In the genomic region with DNA sequence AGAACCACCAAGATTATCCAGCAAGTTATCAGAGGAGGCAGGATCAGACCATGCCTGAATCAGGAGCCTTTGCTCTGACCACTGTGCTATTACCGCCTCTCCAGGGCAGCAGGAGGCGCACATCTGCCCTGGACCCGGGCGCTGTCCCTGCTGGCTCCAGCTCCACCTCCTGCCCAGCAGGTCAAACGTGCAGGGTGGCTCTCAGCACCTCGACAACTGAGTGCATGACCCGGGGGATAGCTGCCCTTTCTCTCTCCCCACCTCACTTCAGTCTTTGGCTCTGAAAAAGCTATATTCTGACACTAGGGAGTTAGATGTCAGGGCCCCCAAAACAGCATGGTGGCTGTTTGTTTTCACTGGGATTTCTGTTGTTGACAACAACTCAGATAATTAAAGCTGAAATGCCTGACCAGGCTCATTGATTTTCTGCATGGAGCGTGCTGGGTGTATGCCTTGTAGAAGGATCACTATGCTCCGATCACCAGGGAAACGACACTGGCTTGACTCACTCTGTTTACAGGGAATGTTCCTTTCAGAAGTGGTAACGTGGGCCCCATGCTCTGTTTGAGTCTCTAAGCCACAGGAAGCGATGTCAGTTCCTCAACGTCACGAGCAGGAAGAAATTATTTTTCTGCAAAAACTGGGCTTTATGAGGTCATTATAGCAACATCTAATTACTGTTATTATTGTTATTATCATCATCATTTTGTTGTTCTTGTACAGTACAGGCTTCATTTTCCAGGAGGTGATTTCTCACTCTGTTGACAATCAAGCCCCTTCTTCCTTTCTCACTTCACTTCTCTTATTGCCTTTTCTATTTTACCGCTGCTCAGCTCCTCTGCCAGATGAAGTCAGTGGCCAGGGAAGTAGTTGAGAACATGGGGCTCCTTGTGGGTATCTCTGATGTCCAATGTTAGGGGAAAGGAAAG, we compare ENCODE assay signal across 1 cellular context.
A peak's percentile ranks its signal among the peaks of the same experiment; 100 is the strongest.
TF ChIP-seq lines count a peak whose summit lies in the region.

No MANE protein-coding gene starts in this region.

TF ChIP-seq in HepG2, 621 proteins besides CTCF, POLR2A, EP300 and RAD21 (continued from another document and continues in another):
- TF ChIP-seq, protein P1, sequence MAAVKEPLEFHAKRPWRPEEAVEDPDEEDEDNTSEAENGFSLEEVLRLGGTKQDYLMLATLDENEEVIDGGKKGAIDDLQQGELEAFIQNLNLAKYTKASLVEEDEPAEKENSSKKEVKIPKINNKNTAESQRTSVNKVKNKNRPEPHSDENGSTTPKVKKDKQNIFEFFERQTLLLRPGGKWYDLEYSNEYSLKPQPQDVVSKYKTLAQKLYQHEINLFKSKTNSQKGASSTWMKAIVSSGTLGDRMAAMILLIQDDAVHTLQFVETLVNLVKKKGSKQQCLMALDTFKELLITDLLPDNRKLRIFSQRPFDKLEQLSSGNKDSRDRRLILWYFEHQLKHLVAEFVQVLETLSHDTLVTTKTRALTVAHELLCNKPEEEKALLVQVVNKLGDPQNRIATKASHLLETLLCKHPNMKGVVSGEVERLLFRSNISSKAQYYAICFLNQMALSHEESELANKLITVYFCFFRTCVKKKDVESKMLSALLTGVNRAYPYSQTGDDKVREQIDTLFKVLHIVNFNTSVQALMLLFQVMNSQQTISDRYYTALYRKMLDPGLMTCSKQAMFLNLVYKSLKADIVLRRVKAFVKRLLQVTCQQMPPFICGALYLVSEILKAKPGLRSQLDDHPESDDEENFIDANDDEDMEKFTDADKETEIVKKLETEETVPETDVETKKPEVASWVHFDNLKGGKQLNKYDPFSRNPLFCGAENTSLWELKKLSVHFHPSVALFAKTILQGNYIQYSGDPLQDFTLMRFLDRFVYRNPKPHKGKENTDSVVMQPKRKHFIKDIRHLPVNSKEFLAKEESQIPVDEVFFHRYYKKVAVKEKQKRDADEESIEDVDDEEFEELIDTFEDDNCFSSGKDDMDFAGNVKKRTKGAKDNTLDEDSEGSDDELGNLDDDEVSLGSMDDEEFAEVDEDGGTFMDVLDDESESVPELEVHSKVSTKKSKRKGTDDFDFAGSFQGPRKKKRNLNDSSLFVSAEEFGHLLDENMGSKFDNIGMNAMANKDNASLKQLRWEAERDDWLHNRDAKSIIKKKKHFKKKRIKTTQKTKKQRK (IDR thresholded peaks at IDR 0.05; ENCODE audit: low read length) = no peak
- TF ChIP-seq, protein P2, sequence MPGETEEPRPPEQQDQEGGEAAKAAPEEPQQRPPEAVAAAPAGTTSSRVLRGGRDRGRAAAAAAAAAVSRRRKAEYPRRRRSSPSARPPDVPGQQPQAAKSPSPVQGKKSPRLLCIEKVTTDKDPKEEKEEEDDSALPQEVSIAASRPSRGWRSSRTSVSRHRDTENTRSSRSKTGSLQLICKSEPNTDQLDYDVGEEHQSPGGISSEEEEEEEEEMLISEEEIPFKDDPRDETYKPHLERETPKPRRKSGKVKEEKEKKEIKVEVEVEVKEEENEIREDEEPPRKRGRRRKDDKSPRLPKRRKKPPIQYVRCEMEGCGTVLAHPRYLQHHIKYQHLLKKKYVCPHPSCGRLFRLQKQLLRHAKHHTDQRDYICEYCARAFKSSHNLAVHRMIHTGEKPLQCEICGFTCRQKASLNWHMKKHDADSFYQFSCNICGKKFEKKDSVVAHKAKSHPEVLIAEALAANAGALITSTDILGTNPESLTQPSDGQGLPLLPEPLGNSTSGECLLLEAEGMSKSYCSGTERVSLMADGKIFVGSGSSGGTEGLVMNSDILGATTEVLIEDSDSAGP (CRISPR knock-in tag; IDR thresholded peaks at IDR 0.05; ENCODE audit: borderline replicate concordance) = peak; percentile 84; the same call in 1 of the 2 replicates
- no peak for TF ChIP-seq ZNF326 (CRISPR knock-in tag; IDR thresholded peaks at IDR 0.05; ENCODE audit: borderline replicate concordance)
- TF ChIP-seq ZNF17 (CRISPR knock-in tag; IDR thresholded peaks at IDR 0.05) = no peak
- TF ChIP-seq NKX3-1 (CRISPR knock-in tag; IDR thresholded peaks at IDR 0.05) = no peak
- TF ChIP-seq SATB2 (CRISPR knock-in tag; IDR thresholded peaks at IDR 0.05) = no peak
- TF ChIP-seq HCFC1 (IDR thresholded peaks at IDR 0.05; ENCODE audit: low read depth, low read length) = no peak
- TF ChIP-seq, protein P3, sequence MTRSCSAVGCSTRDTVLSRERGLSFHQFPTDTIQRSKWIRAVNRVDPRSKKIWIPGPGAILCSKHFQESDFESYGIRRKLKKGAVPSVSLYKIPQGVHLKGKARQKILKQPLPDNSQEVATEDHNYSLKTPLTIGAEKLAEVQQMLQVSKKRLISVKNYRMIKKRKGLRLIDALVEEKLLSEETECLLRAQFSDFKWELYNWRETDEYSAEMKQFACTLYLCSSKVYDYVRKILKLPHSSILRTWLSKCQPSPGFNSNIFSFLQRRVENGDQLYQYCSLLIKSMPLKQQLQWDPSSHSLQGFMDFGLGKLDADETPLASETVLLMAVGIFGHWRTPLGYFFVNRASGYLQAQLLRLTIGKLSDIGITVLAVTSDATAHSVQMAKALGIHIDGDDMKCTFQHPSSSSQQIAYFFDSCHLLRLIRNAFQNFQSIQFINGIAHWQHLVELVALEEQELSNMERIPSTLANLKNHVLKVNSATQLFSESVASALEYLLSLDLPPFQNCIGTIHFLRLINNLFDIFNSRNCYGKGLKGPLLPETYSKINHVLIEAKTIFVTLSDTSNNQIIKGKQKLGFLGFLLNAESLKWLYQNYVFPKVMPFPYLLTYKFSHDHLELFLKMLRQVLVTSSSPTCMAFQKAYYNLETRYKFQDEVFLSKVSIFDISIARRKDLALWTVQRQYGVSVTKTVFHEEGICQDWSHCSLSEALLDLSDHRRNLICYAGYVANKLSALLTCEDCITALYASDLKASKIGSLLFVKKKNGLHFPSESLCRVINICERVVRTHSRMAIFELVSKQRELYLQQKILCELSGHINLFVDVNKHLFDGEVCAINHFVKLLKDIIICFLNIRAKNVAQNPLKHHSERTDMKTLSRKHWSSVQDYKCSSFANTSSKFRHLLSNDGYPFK (CRISPR knock-in tag; IDR thresholded peaks at IDR 0.05; ENCODE audit: borderline replicate concordance) = peak; percentile 79; the same call in 1 of the 2 replicates
- TF ChIP-seq, protein P4, sequence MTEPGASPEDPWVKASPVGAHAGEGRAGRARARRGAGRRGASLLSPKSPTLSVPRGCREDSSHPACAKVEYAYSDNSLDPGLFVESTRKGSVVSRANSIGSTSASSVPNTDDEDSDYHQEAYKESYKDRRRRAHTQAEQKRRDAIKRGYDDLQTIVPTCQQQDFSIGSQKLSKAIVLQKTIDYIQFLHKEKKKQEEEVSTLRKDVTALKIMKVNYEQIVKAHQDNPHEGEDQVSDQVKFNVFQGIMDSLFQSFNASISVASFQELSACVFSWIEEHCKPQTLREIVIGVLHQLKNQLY (CRISPR knock-in tag; IDR thresholded peaks at IDR 0.05) = peak; percentile 35
- no peak for TF ChIP-seq SMAD9 (CRISPR knock-in tag; IDR thresholded peaks at IDR 0.05)
- no peak for TF ChIP-seq TRIM24 (CRISPR knock-in tag; IDR thresholded peaks at IDR 0.05)
- no peak for TF ChIP-seq ZNF256 (CRISPR knock-in tag; conservative IDR thresholded peaks at IDR 0.05)
- TF ChIP-seq MEIS1 (CRISPR knock-in tag; IDR thresholded peaks at IDR 0.05; ENCODE audit: borderline replicate concordance) = no peak
- no peak for TF ChIP-seq ZNF550 (CRISPR knock-in tag; IDR thresholded peaks at IDR 0.05; ENCODE audit: borderline replicate concordance)
- no peak for TF ChIP-seq ISL2 (CRISPR knock-in tag; IDR thresholded peaks at IDR 0.05)
- TF ChIP-seq MTA1 (CRISPR knock-in tag; IDR thresholded peaks at IDR 0.05; ENCODE audit: borderline replicate concordance) = peak; percentile 72; the same call in 1 of the 2 replicates
- TF ChIP-seq, protein P5, sequence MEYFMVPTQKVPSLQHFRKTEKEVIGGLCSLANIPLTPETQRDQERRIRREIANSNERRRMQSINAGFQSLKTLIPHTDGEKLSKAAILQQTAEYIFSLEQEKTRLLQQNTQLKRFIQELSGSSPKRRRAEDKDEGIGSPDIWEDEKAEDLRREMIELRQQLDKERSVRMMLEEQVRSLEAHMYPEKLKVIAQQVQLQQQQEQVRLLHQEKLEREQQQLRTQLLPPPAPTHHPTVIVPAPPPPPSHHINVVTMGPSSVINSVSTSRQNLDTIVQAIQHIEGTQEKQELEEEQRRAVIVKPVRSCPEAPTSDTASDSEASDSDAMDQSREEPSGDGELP (IDR thresholded peaks at IDR 0.05; ENCODE audit: borderline replicate concordance, low read depth) = no peak; the same call in 1 of the 2 replicates
- TF ChIP-seq MYC (CRISPR knock-in tag; IDR thresholded peaks at IDR 0.05; ENCODE audit: borderline replicate concordance) = peak; percentile 57; the same call in 1 of the 2 replicates
- TF ChIP-seq JUNB (CRISPR knock-in tag; IDR thresholded peaks at IDR 0.05; ENCODE audit: borderline replicate concordance) = no peak
- no peak for TF ChIP-seq NR3C1 (CRISPR knock-in tag; IDR thresholded peaks at IDR 0.05)
- TF ChIP-seq, protein P6, sequence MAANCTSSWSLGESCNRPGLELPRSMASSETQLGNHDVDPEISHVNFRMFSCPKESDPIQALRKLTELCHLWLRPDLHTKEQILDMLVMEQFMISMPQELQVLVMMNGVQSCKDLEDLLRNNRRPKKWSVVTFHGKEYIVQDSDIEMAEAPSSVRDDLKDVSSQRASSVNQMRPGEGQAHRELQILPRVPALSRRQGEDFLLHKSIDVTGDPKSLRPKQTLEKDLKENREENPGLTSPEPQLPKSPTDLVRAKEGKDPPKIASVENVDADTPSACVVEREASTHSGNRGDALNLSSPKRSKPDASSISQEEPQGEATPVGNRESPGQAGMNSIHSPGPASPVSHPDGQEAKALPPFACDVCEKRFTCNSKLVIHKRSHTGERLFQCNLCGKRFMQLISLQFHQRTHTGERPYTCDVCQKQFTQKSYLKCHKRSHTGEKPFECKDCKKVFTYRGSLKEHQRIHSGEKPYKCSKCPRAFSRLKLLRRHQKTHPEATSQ (CRISPR knock-in tag; IDR thresholded peaks at IDR 0.05; ENCODE audit: borderline replicate concordance) = no peak
- no peak for TF ChIP-seq IKZF1 (IDR thresholded peaks at IDR 0.05)
- no peak for TF ChIP-seq RBAK (CRISPR knock-in tag; IDR thresholded peaks at IDR 0.05)
- peak; percentile 85 for TF ChIP-seq TGIF2 (CRISPR knock-in tag; IDR thresholded peaks at IDR 0.05)
- TF ChIP-seq, protein P7, sequence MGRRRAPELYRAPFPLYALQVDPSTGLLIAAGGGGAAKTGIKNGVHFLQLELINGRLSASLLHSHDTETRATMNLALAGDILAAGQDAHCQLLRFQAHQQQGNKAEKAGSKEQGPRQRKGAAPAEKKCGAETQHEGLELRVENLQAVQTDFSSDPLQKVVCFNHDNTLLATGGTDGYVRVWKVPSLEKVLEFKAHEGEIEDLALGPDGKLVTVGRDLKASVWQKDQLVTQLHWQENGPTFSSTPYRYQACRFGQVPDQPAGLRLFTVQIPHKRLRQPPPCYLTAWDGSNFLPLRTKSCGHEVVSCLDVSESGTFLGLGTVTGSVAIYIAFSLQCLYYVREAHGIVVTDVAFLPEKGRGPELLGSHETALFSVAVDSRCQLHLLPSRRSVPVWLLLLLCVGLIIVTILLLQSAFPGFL (CRISPR knock-in tag; IDR thresholded peaks at IDR 0.05) = no peak
- TF ChIP-seq ZNF44 (CRISPR knock-in tag; IDR thresholded peaks at IDR 0.05) = peak; percentile 88; the same call in 1 of the 2 replicates
- TF ChIP-seq ATF7-NPFF (CRISPR knock-in tag; IDR thresholded peaks at IDR 0.05; ENCODE audit: low read depth) = 0 out of 2 replicates have a peak, but pooled peaks have one; percentile 39
- no peak for TF ChIP-seq HOXA7 (CRISPR knock-in tag; IDR thresholded peaks at IDR 0.05)
- peak; percentile 83 for TF ChIP-seq RARA (CRISPR knock-in tag; IDR thresholded peaks at IDR 0.05)
- TF ChIP-seq ZNF333 (CRISPR knock-in tag; IDR thresholded peaks at IDR 0.05; ENCODE audit: borderline replicate concordance) = no peak
- TF ChIP-seq, protein P8, sequence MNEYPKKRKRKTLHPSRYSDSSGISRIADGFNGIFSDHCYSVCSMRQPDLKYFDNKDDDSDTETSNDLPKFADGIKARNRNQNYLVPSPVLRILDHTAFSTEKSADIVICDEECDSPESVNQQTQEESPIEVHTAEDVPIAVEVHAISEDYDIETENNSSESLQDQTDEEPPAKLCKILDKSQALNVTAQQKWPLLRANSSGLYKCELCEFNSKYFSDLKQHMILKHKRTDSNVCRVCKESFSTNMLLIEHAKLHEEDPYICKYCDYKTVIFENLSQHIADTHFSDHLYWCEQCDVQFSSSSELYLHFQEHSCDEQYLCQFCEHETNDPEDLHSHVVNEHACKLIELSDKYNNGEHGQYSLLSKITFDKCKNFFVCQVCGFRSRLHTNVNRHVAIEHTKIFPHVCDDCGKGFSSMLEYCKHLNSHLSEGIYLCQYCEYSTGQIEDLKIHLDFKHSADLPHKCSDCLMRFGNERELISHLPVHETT (CRISPR knock-in tag; conservative IDR thresholded peaks at IDR 0.05) = no peak
- TF ChIP-seq TBP (CRISPR knock-in tag; IDR thresholded peaks at IDR 0.05) = no peak
- peak; percentile 89 for TF ChIP-seq SAP130 (CRISPR knock-in tag; IDR thresholded peaks at IDR 0.05; ENCODE audit: low read depth)
- peak; percentile 64; the same call in 1 of the 2 replicates for TF ChIP-seq JUND (CRISPR knock-in tag; IDR thresholded peaks at IDR 0.05)
- TF ChIP-seq ZNF343 (CRISPR knock-in tag; IDR thresholded peaks at IDR 0.05) = no peak
- TF ChIP-seq ZSCAN20 (CRISPR knock-in tag; IDR thresholded peaks at IDR 0.05; ENCODE audit: borderline replicate concordance) = no peak
- TF ChIP-seq, protein P9, sequence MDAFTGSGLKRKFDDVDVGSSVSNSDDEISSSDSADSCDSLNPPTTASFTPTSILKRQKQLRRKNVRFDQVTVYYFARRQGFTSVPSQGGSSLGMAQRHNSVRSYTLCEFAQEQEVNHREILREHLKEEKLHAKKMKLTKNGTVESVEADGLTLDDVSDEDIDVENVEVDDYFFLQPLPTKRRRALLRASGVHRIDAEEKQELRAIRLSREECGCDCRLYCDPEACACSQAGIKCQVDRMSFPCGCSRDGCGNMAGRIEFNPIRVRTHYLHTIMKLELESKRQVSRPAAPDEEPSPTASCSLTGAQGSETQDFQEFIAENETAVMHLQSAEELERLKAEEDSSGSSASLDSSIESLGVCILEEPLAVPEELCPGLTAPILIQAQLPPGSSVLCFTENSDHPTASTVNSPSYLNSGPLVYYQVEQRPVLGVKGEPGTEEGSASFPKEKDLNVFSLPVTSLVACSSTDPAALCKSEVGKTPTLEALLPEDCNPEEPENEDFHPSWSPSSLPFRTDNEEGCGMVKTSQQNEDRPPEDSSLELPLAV (CRISPR knock-in tag; conservative IDR thresholded peaks at IDR 0.05; ENCODE audit: low read depth) = no peak
- TF ChIP-seq, protein P10, sequence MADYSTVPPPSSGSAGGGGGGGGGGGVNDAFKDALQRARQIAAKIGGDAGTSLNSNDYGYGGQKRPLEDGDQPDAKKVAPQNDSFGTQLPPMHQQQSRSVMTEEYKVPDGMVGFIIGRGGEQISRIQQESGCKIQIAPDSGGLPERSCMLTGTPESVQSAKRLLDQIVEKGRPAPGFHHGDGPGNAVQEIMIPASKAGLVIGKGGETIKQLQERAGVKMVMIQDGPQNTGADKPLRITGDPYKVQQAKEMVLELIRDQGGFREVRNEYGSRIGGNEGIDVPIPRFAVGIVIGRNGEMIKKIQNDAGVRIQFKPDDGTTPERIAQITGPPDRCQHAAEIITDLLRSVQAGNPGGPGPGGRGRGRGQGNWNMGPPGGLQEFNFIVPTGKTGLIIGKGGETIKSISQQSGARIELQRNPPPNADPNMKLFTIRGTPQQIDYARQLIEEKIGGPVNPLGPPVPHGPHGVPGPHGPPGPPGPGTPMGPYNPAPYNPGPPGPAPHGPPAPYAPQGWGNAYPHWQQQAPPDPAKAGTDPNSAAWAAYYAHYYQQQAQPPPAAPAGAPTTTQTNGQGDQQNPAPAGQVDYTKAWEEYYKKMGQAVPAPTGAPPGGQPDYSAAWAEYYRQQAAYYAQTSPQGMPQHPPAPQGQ (CRISPR knock-in tag; IDR thresholded peaks at IDR 0.05; ENCODE audit: borderline replicate concordance) = no peak
- peak; percentile 83 for TF ChIP-seq RXRA (CRISPR knock-in tag; IDR thresholded peaks at IDR 0.05)
- TF ChIP-seq SIN3A (IDR thresholded peaks at IDR 0.05; ENCODE audit: borderline replicate concordance, low read depth, low read length) = peak; percentile 93; the same call in 1 of the 2 replicates
